ENCODE assay signal across 8 cellular contexts in genomic region chr5:109455598-109456096, GRCh38. TPM values are rescaled to one million over a fixed set of nuclear protein-coding genes. Genes with fewer than 3 reads are reported as not detected.
DNase-seq lines count a peak whose midpoint lies in the region; ATAC-seq, FAIRE-seq and TF ChIP-seq lines count a peak whose summit lies in the region.

No MANE protein-coding gene starts in this region.

- no peaks in the 10 kb centered on the region for H4K20me1 ChIP-seq in keratinocyte (ENCODE audit: control insufficient read depth, extremely low read depth, insufficient read depth, low read length)

- intact Hi-C loops in testis (cut with DNase I; ENCODE audit: low total_unique reads): no loop called here
- intact Hi-C loops in CD4-positive, alpha-beta memory T cell (cut with micrococcal nuclease): no loop called here

- peaks cover 0 to 2% (median 0%) of the 10 kb centered on the region in 8 donors for H3K9me3 Mint-ChIP-seq in CD4-positive, alpha-beta memory T cell

- CTCF ChIA-PET in GM10248 (lab: Yijun Ruan, JAX): interaction anchor here (2.6 to 5.2 kb wide), 2 partner anchors 10 to 13 kb away, joined by 7 to 24 read pairs; no protein-coding TSS in a partner anchor
- CTCF ChIA-PET in CD4-positive, alpha-beta memory T cell (lab: Charles Lee; ENCODE audit: partially characterized antibody): no interaction called here

- POLR2A ChIA-PET in GM10248 (lab: Yijun Ruan, JAX): no interaction called here
- POLR2A ChIA-PET in CD4-positive, alpha-beta memory T cell (lab: Charles Lee; ENCODE audit: partially characterized antibody): no interaction called here

- H3K36me3 ChIP-seq in adipocyte (ENCODE audit: control insufficient read depth, insufficient read depth, low read length, severe bottlenecking) (no peaks in the 10 kb centered on the region), keratinocyte (ENCODE audit: control insufficient read depth in 2 of 2, extremely low read depth in 1 of 2, insufficient read depth in 2 of 2, low read length in 2 of 2) (no peaks in the 10 kb centered on the region), testis (ENCODE audit: low read depth, missing control alignments) (no peaks in the 10 kb centered on the region)
- H3K36me3 ChIP-seq in CD4-positive, alpha-beta memory T cell (ENCODE audit: insufficient read depth, low read length): no peaks in the 10 kb centered on the region

- peaks cover 53% of the 10 kb centered on the region for H3K4me1 ChIP-seq in adipocyte (ENCODE audit: control insufficient read depth, insufficient read depth, low read length)
- peaks cover 22% of the 10 kb centered on the region for H3K4me1 ChIP-seq in keratinocyte (ENCODE audit: control insufficient read depth, extremely low read depth, insufficient read depth, low read length)
- H3K4me1 ChIP-seq in testis: peaks cover 6% of the 10 kb centered on the region
- no peaks in the 10 kb centered on the region for H3K4me1 ChIP-seq in CD4-positive, alpha-beta memory T cell (ENCODE audit: insufficient read depth, low read length)

- H3K9me1 ChIP-seq in keratinocyte (ENCODE audit: control insufficient read depth, extremely low read depth, insufficient read depth, low read length): no peaks in the 10 kb centered on the region

- no peak for TF ChIP-seq POLR2A in testis (IDR thresholded peaks at IDR 0.05)

- H3K27me3 ChIP-seq in adipocyte (replicated peaks; ENCODE audit: control insufficient read depth, insufficient read depth, low read length) (no peaks in the 10 kb centered on the region), keratinocyte (ENCODE audit: control insufficient read depth, extremely low read depth, insufficient read depth, low read length) (no peaks in the 10 kb centered on the region), testis (no peaks in the 10 kb centered on the region)
- no peaks in the 10 kb centered on the region for H3K27me3 ChIP-seq in CD4-positive, alpha-beta memory T cell (ENCODE audit: insufficient read depth, low read length)

- no peaks in the 10 kb centered on the region for H3K36me3 Mint-ChIP-seq in CD4-positive, alpha-beta memory T cell

- H3K79me2 ChIP-seq in keratinocyte (ENCODE audit: control insufficient read depth, insufficient read depth, low read length): no peaks in the 10 kb centered on the region

- H3K4me2 ChIP-seq in keratinocyte (ENCODE audit: control insufficient read depth, extremely low read depth, insufficient read depth, low read depth, low read length): peak overlapping the region; percentile 79

- peak; percentile 66 for DNase-seq in GM10248 (ENCODE audit: extremely low spot score)
- peak; percentile 87 for DNase-seq in adipocyte (ENCODE audit: low read depth)
- DNase-seq in keratinocyte (ENCODE audit: low read depth, low spot score): peak; percentile 92
- peak; percentile 30 for DNase-seq in testis
- DNase-seq in cerebellar nuclear complex (lab: John Stamatoyannopoulos, UW): no peak
- DNase-seq in CD4-positive, alpha-beta memory T cell: no peak

- H3K9ac ChIP-seq in adipocyte (ENCODE audit: low read length): peak overlapping the region; percentile 54
- peak overlapping the region; percentile 36 for H3K9ac ChIP-seq in keratinocyte (ENCODE audit: control insufficient read depth, extremely low read depth, insufficient read depth, low read length)

- WGBS in testis, 2 donors: 45 to 52% methylated on average over 3 of the region's 3 CpGs

- H3K4me3 ChIP-seq in adipocyte (ENCODE audit: low read length) (peak overlapping the region; percentile 65), keratinocyte (ENCODE audit: control insufficient read depth in 2 of 3, extremely low read depth in 1 of 3, insufficient read depth in 2 of 3, low read depth in 1 of 3, low read length in 3 of 3) (peak overlapping the region in 2 of 3 experiments; percentile 11 to 31), testis (no peak overlapping the region)
- no peak overlapping the region for H3K4me3 ChIP-seq in CD4-positive, alpha-beta memory T cell (ENCODE audit: low read length in 2 of 2)

- H3K4me1 Mint-ChIP-seq in CD4-positive, alpha-beta memory T cell: peaks cover 0 to 3% (median under 1%) of the 10 kb centered on the region in 4 donors

- TF ChIP-seq CTCF in GM10248 (IDR thresholded peaks at IDR 0.05; ENCODE audit: control extremely low read depth, extremely low read depth, low read depth, missing control alignments): no peak
- no peak for TF ChIP-seq CTCF in keratinocyte (optimal IDR thresholded peaks at IDR 0.05 in 1 of 3, IDR thresholded peaks at IDR 0.05 in 1 of 3, conservative IDR thresholded peaks at IDR 0.05 in 1 of 3; ENCODE audit: extremely low read depth in 1 of 3, insufficient read depth in 2 of 3, low read length in 3 of 3)
- TF ChIP-seq CTCF in testis (IDR thresholded peaks at IDR 0.05): no peak

- peaks cover 4 to 15% of the 10 kb centered on the region in 2 donors for H3K27me3 Mint-ChIP-seq in CD4-positive, alpha-beta memory T cell

- peak; percentile 99 for FAIRE-seq in keratinocyte (lab: Jason Lieb, UNC)

- H3K27ac Mint-ChIP-seq in CD4-positive, alpha-beta memory T cell: no peak overlapping the region

- H3K27ac ChIP-seq in keratinocyte (ENCODE audit: control insufficient read depth, insufficient read depth, low read length) (peak overlapping the region; percentile 83), testis (peak overlapping the region in 1 of 2 donors; percentile 15)
- no peak overlapping the region for H3K27ac ChIP-seq in CD4-positive, alpha-beta memory T cell (ENCODE audit: low read depth, low read length)

- dilution Hi-C loops in keratinocyte (cut with MboI; ENCODE audit: extremely low pct_ligation_motif_present, low sequenced_read_pairs): no loop called here

- ATAC-seq in GM21447 (IDR thresholded peaks at IDR 0.05; ENCODE audit: unreplicated experiment) (peak; percentile 100), HG03575 (IDR thresholded peaks at IDR 0.05; ENCODE audit: extremely low read depth, insufficient number of reproducible peaks, low FRiP score, unreplicated experiment) (peak; percentile 99)

- H3K4me3 Mint-ChIP-seq in CD4-positive, alpha-beta memory T cell: no peak overlapping the region

- no peaks in the 10 kb centered on the region for H3K9me3 ChIP-seq in adipocyte (ENCODE audit: control insufficient read depth, low read length)
- H3K9me3 ChIP-seq in keratinocyte (ENCODE audit: control insufficient read depth, low read depth, low read length): peaks cover 3% of the 10 kb centered on the region
- no peaks in the 10 kb centered on the region for H3K9me3 ChIP-seq in testis
- H3K9me3 ChIP-seq in CD4-positive, alpha-beta memory T cell (ENCODE audit: control insufficient read depth in 1 of 2, low read length in 2 of 2): no peaks in the 10 kb centered on the region

- H2AFZ ChIP-seq in keratinocyte (ENCODE audit: control insufficient read depth, low read length): peak overlapping the region; percentile 38

RNA-seq across cellular contexts. Expression of gene PJA2, which starts 45.9 kb away (rescaled TPM):
- polyA plus RNA-seq in keratinocyte (28.1 to 49.3 TPM (median 38.5 TPM) in 3 replicates), testis (ENCODE audit: insufficient read depth, low read depth, low replicate concordance) (77.3 TPM)
- 39.3 TPM for polyA plus RNA-seq in keratinocyte (2011; ENCODE audit: low read depth)
- 24.3 and 46.9 TPM in 2 replicates for polyA plus RNA-seq in keratinocyte (2011; cell fraction: cytosol; rRNA removed)
- 37.7 and 49.6 TPM in 2 replicates for polyA plus RNA-seq in keratinocyte (2011; cell fraction: nucleus; rRNA removed)
- 26.3 and 34.2 TPM in 2 replicates for polyA plus RNA-seq in keratinocyte (2012; ENCODE audit: low replicate concordance)
- 17.2 to 67.4 TPM (median 42.4 TPM) in 3 replicates for polyA minus RNA-seq in keratinocyte
- polyA minus RNA-seq in keratinocyte (2011; cell fraction: cytosol; rRNA and poly(A)+ RNA removed): 33.6 TPM
- 32.6 and 65.2 TPM in 2 replicates for polyA minus RNA-seq in keratinocyte (2011; cell fraction: nucleus; rRNA and poly(A)+ RNA removed)
- total RNA-seq in testis: 100 to 1,000 TPM; 105 to 112 TPM
- 10 to 100 TPM; 90.0 to 90.6 TPM for total RNA-seq in CD4-positive, alpha-beta memory T cell
- polyA plus RNA-seq in CD4-positive, alpha-beta memory T cell: 10 to 100 TPM; 57.2 to 60.0 TPM

Comparison
In these comparisons a context has a peak if more than half of its experiments do, and no peak if none do; other contexts are left out.
1. DNase-seq: peak in GM10248 (single experiment), adipocyte (single experiment), keratinocyte (single experiment) and testis (single experiment); none in cerebellar nuclear complex (0 of 2) and CD4-positive, alpha-beta memory T cell (0 of 5).
2. H3K4me3 ChIP-seq: peak in adipocyte (single experiment) and keratinocyte (2 of 3); none in testis (0 of 2) and CD4-positive, alpha-beta memory T cell (0 of 2).